Comparison of ENCODE assay signal across 14 cellular contexts in genomic region chr1:156494309-156494895, GRCh38. TPM values are rescaled to one million over a fixed set of nuclear protein-coding genes. Genes with fewer than 3 reads are reported as not detected.
DNase-seq lines count a peak whose midpoint lies in the region; ATAC-seq and TF ChIP-seq lines count a peak whose summit lies in the region.
"Had no signal": no experiment of that assay in that cellular context is flagged by ENCODE, and none has a peak within 500 bp of the region (broad histone marks: within the 10 kb centered on the region; RNA-seq: fewer than 3 reads in every experiment).

No MANE protein-coding gene starts in this region.

- H3K4me3 ChIP-seq in KMS-11 (IDR thresholded peaks at IDR 0.05; ENCODE audit: insufficient read depth, low read depth, low read length), result peak overlapping the region; percentile 72
- H3K4me3 ChIP-seq in stomach smooth muscle (ENCODE audit: low read length in 2 of 2), result peak overlapping the region in 1 of 2 donors; percentile 62
- H3K4me3 ChIP-seq in Caco-2 (ENCODE audit: low read depth, low read length), result no peak overlapping the region
- H3K4me3 ChIP-seq: right lobe of liver had no signal

- no peak overlapping the region for H3K4me3 Mint-ChIP-seq in activated CD8-positive, alpha-beta T cell treated with anti-CD3 and anti-CD28 coated beads for 36 hours
- no peak overlapping the region for H3K4me3 Mint-ChIP-seq in Caco-2 (ENCODE audit: unreplicated experiment)
- H3K4me3 Mint-ChIP-seq: activated CD4-positive, alpha-beta T cell treated with anti-CD3 and anti-CD28 coated beads, Interleukin-2, amount 10 ng/mL, durations not matched to agents 7 days and 5 days had no signal

- H3K4me1 ChIP-seq in KMS-11 (ENCODE audit: low read depth, poor library complexity, severe bottlenecking) (peaks cover 97% of the 10 kb centered on the region), stomach smooth muscle (ENCODE audit: control insufficient read depth, insufficient read depth, low read length) (peaks cover 98% of the 10 kb centered on the region), Caco-2 (peaks cover 7% of the 10 kb centered on the region; the same call in 1 of the 2 replicates)

- no peaks in the 10 kb centered on the region; the same call in 1 of the 2 replicates for H4K20me1 ChIP-seq in KMS-11 (ENCODE audit: insufficient read depth)

- no peaks in the 10 kb centered on the region for H3K9me3 Mint-ChIP-seq in activated CD8-positive, alpha-beta T cell treated with anti-CD3 and anti-CD28 coated beads for 36 hours
- H3K9me3 Mint-ChIP-seq in Caco-2 (ENCODE audit: unreplicated experiment), result no peaks in the 10 kb centered on the region
- H3K9me3 Mint-ChIP-seq: activated CD4-positive, alpha-beta T cell treated with anti-CD3 and anti-CD28 coated beads, Interleukin-2, amount 10 ng/mL, durations not matched to agents 7 days and 5 days had no signal

- CTCF ChIA-PET in activated CD8-positive, alpha-beta T cell treated with anti-CD3 and anti-CD28 coated beads for 36 hours (lab: Charles Lee), result interaction anchor here (1.1 to 6.0 kb wide), 2 partner anchors 10 to 14 kb away, joined by 3 to 64 read pairs; no protein-coding TSS in a partner anchor
- CTCF ChIA-PET in Caco-2 (lab: Charles Lee), result no interaction called here

- no peak overlapping the region; the same call in 1 of the 2 replicates for H3K9ac ChIP-seq in KMS-11
- peak overlapping the region; percentile 24 to 42 for H3K9ac ChIP-seq in stomach smooth muscle (ENCODE audit: low read length in 2 of 2)

- intact Hi-C loops in activated CD8-positive, alpha-beta T cell treated with anti-CD3 and anti-CD28 coated beads for 36 hours (cut with micrococcal nuclease), result no loop called here
- intact Hi-C loops in Caco-2 (cut with micrococcal nuclease; ENCODE audit: unreplicated experiment), result no loop called here

- DNase-seq in activated CD8-positive, alpha-beta T cell treated with anti-CD3 and anti-CD28 coated beads for 36 hours, result no peak
- peak; percentile 48 for DNase-seq in islet precursor cell
- DNase-seq in Caco-2, result no peak
- DNase-seq in occipital lobe (lab: John Stamatoyannopoulos, UW), result no peak
- DNase-seq: activated CD4-positive, alpha-beta T cell treated with anti-CD3 and anti-CD28 coated beads, Interleukin-2, amount 10 ng/mL, durations not matched to agents 7 days and 5 days; activated gamma-delta T cell treated with Interleukin-2 at 50 U/mL for 16 hours; dermis blood vessel endothelial cell; foreskin melanocyte; mesenchymal stem cell; right lobe of liver had no signal

- peaks cover 99% of the 10 kb centered on the region for H3K79me2 ChIP-seq in KMS-11 (ENCODE audit: insufficient read depth, low read depth)

- TF ChIP-seq CTCF in KMS-11 (conservative IDR thresholded peaks at IDR 0.05; ENCODE audit: low read depth, low read length) (no peak), Caco-2 (IDR thresholded peaks at IDR 0.05; ENCODE audit: insufficient read depth in 1 of 2, low read depth in 1 of 2, low read length in 1 of 2, severe bottlenecking in 1 of 2, unreplicated experiment in 1 of 2) (no peak)
- TF ChIP-seq CTCF in activated CD8-positive, alpha-beta T cell treated with anti-CD3 and anti-CD28 coated beads for 36 hours (IDR thresholded peaks at IDR 0.05), result no peak

- no peak overlapping the region for H2AFZ ChIP-seq in KMS-11 (ENCODE audit: low read depth)

- POLR2A ChIA-PET in activated CD8-positive, alpha-beta T cell treated with anti-CD3 and anti-CD28 coated beads for 36 hours (lab: Charles Lee), result interaction anchor here (1.4 to 11.4 kb wide), 2 partner anchors 8 to 9 kb away, joined by 3 to 245 read pairs; no protein-coding TSS in a partner anchor
- POLR2A ChIA-PET in Caco-2 (lab: Charles Lee), result no interaction called here

- no peaks in the 10 kb centered on the region for H3K9me3 ChIP-seq in stomach smooth muscle (ENCODE audit: control insufficient read depth in 2 of 2, low read length in 2 of 2)
- H3K9me3 ChIP-seq in Caco-2, result no peaks in the 10 kb centered on the region
- H3K9me3 ChIP-seq: right lobe of liver had no signal

- ATAC-seq in activated CD8-positive, alpha-beta T cell treated with anti-CD3 and anti-CD28 coated beads for 36 hours, result no peak
- ATAC-seq in GM19035 (IDR thresholded peaks at IDR 0.05; ENCODE audit: unreplicated experiment), result no peak
- no peak for ATAC-seq in HG03354 (IDR thresholded peaks at IDR 0.05; ENCODE audit: poor library complexity, severe bottlenecking, unreplicated experiment)
- ATAC-seq: right lobe of liver had no signal

- peak overlapping the region; percentile 79 for H3K27ac Mint-ChIP-seq in activated CD8-positive, alpha-beta T cell treated with anti-CD3 and anti-CD28 coated beads for 36 hours
- H3K27ac Mint-ChIP-seq in Caco-2 (ENCODE audit: unreplicated experiment), result no peak overlapping the region
- H3K27ac Mint-ChIP-seq: activated CD4-positive, alpha-beta T cell treated with anti-CD3 and anti-CD28 coated beads, Interleukin-2, amount 10 ng/mL, durations not matched to agents 7 days and 5 days had no signal

- peaks cover 93% of the 10 kb centered on the region for H3K4me1 Mint-ChIP-seq in activated CD8-positive, alpha-beta T cell treated with anti-CD3 and anti-CD28 coated beads for 36 hours (ENCODE audit: low read depth)
- peaks cover 18% of the 10 kb centered on the region for H3K4me1 Mint-ChIP-seq in Caco-2 (ENCODE audit: low read depth, unreplicated experiment)

- H3K27me3 Mint-ChIP-seq in activated CD8-positive, alpha-beta T cell treated with anti-CD3 and anti-CD28 coated beads for 36 hours, result no peaks in the 10 kb centered on the region
- no peaks in the 10 kb centered on the region for H3K27me3 Mint-ChIP-seq in Caco-2 (ENCODE audit: insufficient read depth, unreplicated experiment)
- H3K27me3 Mint-ChIP-seq: activated CD4-positive, alpha-beta T cell treated with anti-CD3 and anti-CD28 coated beads, Interleukin-2, amount 10 ng/mL, durations not matched to agents 7 days and 5 days had no signal

- H3K27me3 ChIP-seq in KMS-11 (ENCODE audit: insufficient read depth, low read depth) (no peaks in the 10 kb centered on the region), stomach smooth muscle (ENCODE audit: control insufficient read depth in 1 of 2, insufficient read depth in 2 of 2, low read length in 2 of 2) (no peaks in the 10 kb centered on the region), Caco-2 (replicated peaks; ENCODE audit: control insufficient read depth, insufficient read depth, low read length) (no peaks in the 10 kb centered on the region)
- H3K27me3 ChIP-seq: right lobe of liver had no signal

- peak overlapping the region; percentile 99 for H3K4me2 ChIP-seq in KMS-11

- no TSS peak for BruUV-seq in Caco-2 (replicated peaks; lab: Mats Ljungman, UMichigan)

- H3K27ac ChIP-seq in KMS-11, result peak overlapping the region; percentile 70; the same call in 1 of the 2 replicates
- H3K27ac ChIP-seq in stomach smooth muscle (ENCODE audit: low read length), result peak overlapping the region; percentile 67

- peaks cover 11% of the 10 kb centered on the region for H3K36me3 Mint-ChIP-seq in activated CD8-positive, alpha-beta T cell treated with anti-CD3 and anti-CD28 coated beads for 36 hours (ENCODE audit: low read depth)
- no peaks in the 10 kb centered on the region for H3K36me3 Mint-ChIP-seq in Caco-2 (ENCODE audit: insufficient read depth, unreplicated experiment)

- H3K36me3 ChIP-seq in KMS-11 (ENCODE audit: insufficient read depth) (no peaks in the 10 kb centered on the region; the same call in 1 of the 2 replicates), stomach smooth muscle (ENCODE audit: control insufficient read depth in 2 of 2, insufficient read depth in 2 of 2, low read length in 2 of 2) (peaks cover 0 to 5% of the 10 kb centered on the region in 2 donors), Caco-2 (ENCODE audit: control insufficient read depth, insufficient read depth, low read length) (peaks cover 1% of the 10 kb centered on the region; the same call in 1 of the 2 replicates)
- H3K36me3 ChIP-seq: right lobe of liver had no signal

RNA-seq across cellular contexts. Expression of gene MEF2D, which starts 6.2 kb away (rescaled TPM):
- total RNA-seq in activated CD8-positive, alpha-beta T cell treated with anti-CD3 and anti-CD28 coated beads for 36 hours, result 10 to 100 TPM; 35.3 to 35.8 TPM
- total RNA-seq in Caco-2 (2022), result 18.6 and 21.4 TPM in 2 replicates
- total RNA-seq in occipital lobe, result 3.7 TPM
